Comparison of ENCODE assay signal across 8 cellular contexts in genomic region chr13:48156466-48156865, GRCh38.
A peak's percentile ranks its signal among the peaks of the same experiment; 100 is the strongest.
DNase-seq lines count a peak whose midpoint lies in the region; ATAC-seq, FAIRE-seq and TF ChIP-seq lines count a peak whose summit lies in the region.

No MANE protein-coding gene starts in this region.

- H3K27ac ChIP-seq in smooth muscle cell (ENCODE audit: low read depth) = peak overlapping the region; percentile 9

- TF ChIP-seq POLR2A in GM12892 (IDR thresholded peaks at IDR 0.05; ENCODE audit: low read depth, low read length) = no peak

- no peak overlapping the region for H3K4me2 ChIP-seq in smooth muscle cell

- DNase-seq in GM12892 (ENCODE audit: insufficient read length) (no peak), T-helper 17 cell (peak; percentile 49 to 68 (median 67)), smooth muscle cell (lab: John Stamatoyannopoulos, UW; ENCODE audit: unreplicated experiment) (no peak), omental fat pad (ENCODE audit: low spot score) (no peak), NCI-H526 (lab: John Stamatoyannopoulos, UW) (no peak)
- DNase-seq in activated naive CD8-positive, alpha-beta T cell treated with anti-CD3 and anti-CD28 coated beads, Interleukin-2, amount 50 U/mL, for 24 hours = peak; percentile 79

- H3K36me3 ChIP-seq in smooth muscle cell (ENCODE audit: low read depth) = no peaks in the 10 kb centered on the region

- H3K9me3 Mint-ChIP-seq in activated naive CD8-positive, alpha-beta T cell treated with anti-CD3 and anti-CD28 coated beads, Interleukin-2, amount 50 U/mL, for 24 hours = no peaks in the 10 kb centered on the region

- no peaks in the 10 kb centered on the region for H3K4me1 ChIP-seq in smooth muscle cell (ENCODE audit: low read depth)

- H4K20me1 ChIP-seq in smooth muscle cell (ENCODE audit: low read depth) = no peaks in the 10 kb centered on the region

- H3K27me3 ChIP-seq in smooth muscle cell (ENCODE audit: low read depth) = no peaks in the 10 kb centered on the region

- peak overlapping the region; percentile 100 for H3K27ac Mint-ChIP-seq in T-helper 17 cell
- peak overlapping the region; percentile 95 for H3K27ac Mint-ChIP-seq in activated naive CD8-positive, alpha-beta T cell treated with anti-CD3 and anti-CD28 coated beads, Interleukin-2, amount 50 U/mL, for 24 hours

- ATAC-seq in T-helper 17 cell = peak; percentile 84
- ATAC-seq in activated naive CD8-positive, alpha-beta T cell treated with anti-CD3 and anti-CD28 coated beads, Interleukin-2, amount 50 U/mL, for 24 hours = peak; percentile 72
- no peak for ATAC-seq in omental fat pad (ENCODE audit: low FRiP score)
- ATAC-seq in GM18873 (IDR thresholded peaks at IDR 0.05; ENCODE audit: low FRiP score, unreplicated experiment) = no peak
- ATAC-seq in HG02970 (IDR thresholded peaks at IDR 0.05; ENCODE audit: low FRiP score, unreplicated experiment) = no peak

- H3F3A ChIP-seq in smooth muscle cell (ENCODE audit: low read depth) = no peaks in the 10 kb centered on the region

- no peaks in the 10 kb centered on the region for H3K79me2 ChIP-seq in smooth muscle cell (ENCODE audit: low read depth)

- 76% methylated on average over 6 of the region's 6 CpGs for WGBS in smooth muscle cell (ENCODE audit: low lambda C conversion rate)

- H2AFZ ChIP-seq in smooth muscle cell (ENCODE audit: low read depth) = no peak overlapping the region

- peak; percentile 24 for FAIRE-seq in GM12892 (lab: Jason Lieb, UNC)

- peaks cover 60% of the 10 kb centered on the region for H3K4me1 Mint-ChIP-seq in T-helper 17 cell
- peaks cover 92% of the 10 kb centered on the region for H3K4me1 Mint-ChIP-seq in activated naive CD8-positive, alpha-beta T cell treated with anti-CD3 and anti-CD28 coated beads, Interleukin-2, amount 50 U/mL, for 24 hours

- H3K27me3 Mint-ChIP-seq in T-helper 17 cell = no peaks in the 10 kb centered on the region
- H3K27me3 Mint-ChIP-seq in activated naive CD8-positive, alpha-beta T cell treated with anti-CD3 and anti-CD28 coated beads, Interleukin-2, amount 50 U/mL, for 24 hours = no peaks in the 10 kb centered on the region

- peaks cover 7% of the 10 kb centered on the region for H3K36me3 Mint-ChIP-seq in T-helper 17 cell (ENCODE audit: low read depth)
- no peaks in the 10 kb centered on the region for H3K36me3 Mint-ChIP-seq in activated naive CD8-positive, alpha-beta T cell treated with anti-CD3 and anti-CD28 coated beads, Interleukin-2, amount 50 U/mL, for 24 hours (ENCODE audit: low read depth)

- TF ChIP-seq CTCF in smooth muscle cell (IDR thresholded peaks at IDR 0.05; ENCODE audit: borderline replicate concordance, insufficient read depth, poor library complexity, severe bottlenecking) (no peak), omental fat pad (IDR thresholded peaks at IDR 0.05) (no peak)

- H3K4me3 ChIP-seq in smooth muscle cell = no peak overlapping the region

- H3K9ac ChIP-seq in smooth muscle cell (ENCODE audit: low read depth) = no peak overlapping the region

- H3K9me3 ChIP-seq in T-helper 17 cell (ENCODE audit: control insufficient read depth, low read length, poor library complexity, severe bottlenecking) (no peaks in the 10 kb centered on the region), smooth muscle cell (replicated peaks; ENCODE audit: low read depth) (no peaks in the 10 kb centered on the region)

- peak overlapping the region; percentile 73 for H3K4me3 Mint-ChIP-seq in T-helper 17 cell
- peak overlapping the region; percentile 75 for H3K4me3 Mint-ChIP-seq in activated naive CD8-positive, alpha-beta T cell treated with anti-CD3 and anti-CD28 coated beads, Interleukin-2, amount 50 U/mL, for 24 hours

Comparison
In these comparisons a context has a peak if more than half of its experiments do, and no peak if none do; other contexts are left out.
1. DNase-seq: peak in T-helper 17 cell (3 of 3) and activated naive CD8-positive, alpha-beta T cell treated with anti-CD3 and anti-CD28 coated beads, Interleukin-2, amount 50 U/mL, for 24 hours (single experiment); none in GM12892 (single experiment), smooth muscle cell (single experiment), omental fat pad (single experiment) and NCI-H526 (0 of 2).
2. ATAC-seq: peak in T-helper 17 cell (single experiment) and activated naive CD8-positive, alpha-beta T cell treated with anti-CD3 and anti-CD28 coated beads, Interleukin-2, amount 50 U/mL, for 24 hours (single experiment); none in omental fat pad (single experiment), GM18873 (single experiment) and HG02970 (single experiment).